In genomic region chr19:39412867-39413268, GRCh38 we compare ENCODE assay signal across 8 cellular contexts. TPM values are rescaled to one million over a fixed set of nuclear protein-coding genes. Genes with fewer than 3 reads are reported as not detected.
DNase-seq lines count a peak whose midpoint lies in the region; ATAC-seq, FAIRE-seq and TF ChIP-seq lines count a peak whose summit lies in the region.

No MANE protein-coding gene starts in this region.

- H3K4me3 ChIP-seq in DOHH2 (ENCODE audit: low read length) (peak overlapping the region; percentile 88), pancreas (peak overlapping the region; percentile 60 to 96 (median 74))

- H3K9me2 ChIP-seq in DOHH2 (replicated peaks; ENCODE audit: control insufficient read depth, low read length): no peaks in the 10 kb centered on the region

- intact Hi-C loops in pancreas (cut with DNase I): no loop called here

- H3K27me3 ChIP-seq in DOHH2 (ENCODE audit: control insufficient read depth, low read length) (no peaks in the 10 kb centered on the region), pancreas (no peaks in the 10 kb centered on the region)

- H3K9me3 ChIP-seq in DOHH2 (ENCODE audit: control insufficient read depth, insufficient read depth, low read length) (no peaks in the 10 kb centered on the region), pancreas (no peaks in the 10 kb centered on the region)

- H3K4me1 ChIP-seq in DOHH2 (ENCODE audit: control insufficient read depth, low read length) (peaks cover 42% of the 10 kb centered on the region), pancreas (peaks cover 12 to 20% (median 15%) of the 10 kb centered on the region in 3 donors)

- TF ChIP-seq CTCF in DOHH2 (IDR thresholded peaks at IDR 0.05; ENCODE audit: low read depth, low read length, poor library complexity, severe bottlenecking): peak; percentile 24
- peak in 3 of 4 donors; percentile 10 to 89 (median 20) for TF ChIP-seq CTCF in pancreas (IDR thresholded peaks at IDR 0.05)

- ATAC-seq in pancreas: no peak

- H3K4me2 ChIP-seq in DOHH2 (ENCODE audit: low read length): peak overlapping the region; percentile 83

- peak overlapping the region; percentile 70 for H3K27ac ChIP-seq in DOHH2 (ENCODE audit: low read depth, low read length)
- H3K27ac ChIP-seq in epithelial cell of prostate: peak overlapping the region; percentile 100
- H3K27ac ChIP-seq in pancreas: peak overlapping the region; percentile 31 to 74 (median 57)

- in situ Hi-C loops in KBM-7 (cut with MboI; ENCODE audit: low pct_unique_long_range_greater_than_20kb, low sequenced_read_pairs): no loop called here

- DNase-seq in RPMI8226: peak; percentile 20
- DNase-seq in epithelial cell of prostate (ENCODE audit: low read depth, low spot score): no peak
- DNase-seq in pancreas: peak in 2 of 6 donors; percentile 51 to 56
- no peak for DNase-seq in activated gamma-delta T cell treated with Interleukin-2 at 50 U/mL for 16 hours
- no peak for DNase-seq in activated gamma-delta T cell (lab: John Stamatoyannopoulos, UW)
- no peak for DNase-seq in D341Med (ENCODE audit: low spot score)
- DNase-seq in KBM-7: no peak

- H3K36me3 ChIP-seq in DOHH2 (ENCODE audit: control insufficient read depth, low read length) (peaks cover 26% of the 10 kb centered on the region), pancreas (peaks cover 0 to 5% (median 0%) of the 10 kb centered on the region in 3 donors)

- H3K79me2 ChIP-seq in DOHH2 (ENCODE audit: control insufficient read depth, low read length): peaks cover 44% of the 10 kb centered on the region

- peaks cover 11% of the 10 kb centered on the region for H4K20me1 ChIP-seq in DOHH2 (ENCODE audit: control insufficient read depth, insufficient read depth, low read depth, low read length)

- H3F3A ChIP-seq in DOHH2 (ENCODE audit: control insufficient read depth, insufficient read depth): peaks cover 29% of the 10 kb centered on the region

- FAIRE-seq in pancreas (lab: Jason Lieb, UNC): no peak

- 1 to 2% methylated on average over 23 of the region's 23 CpGs for WGBS in pancreas, 2 donors

RNA-seq across cellular contexts. Expression of gene PLEKHG2, which starts 0.4 kb away (rescaled TPM):
- 10 to 100 TPM in 1 of 6 donors, 1 to 10 TPM in 5; 3.1 to 15.0 (median 7.8) TPM for total RNA-seq in pancreas
- polyA plus RNA-seq in pancreas: 10 to 100 TPM in 1 of 2 donors, 1 to 10 TPM in 1; 6.8 to 12.8 TPM

RNA-seq across cellular contexts. Expression of gene ZFP36, which starts 6.2 kb away (rescaled TPM):
- 10 to 100 TPM; 20.2 to 45.6 (median 31.9) TPM for total RNA-seq in pancreas
- polyA plus RNA-seq in pancreas: 100 to 1,000 TPM; 104 to 151 TPM

RNA-seq across cellular contexts. Expression of gene MED29, which starts 21.7 kb away (rescaled TPM):
- total RNA-seq in pancreas: 10 to 100 TPM; 15.2 to 23.9 (median 17.5) TPM
- 10 to 100 TPM; 13.2 to 21.0 TPM for polyA plus RNA-seq in pancreas

RNA-seq across cellular contexts. Expression of gene PAF1, which starts 22.0 kb away (rescaled TPM):
- total RNA-seq in pancreas: 10 to 100 TPM; 11.3 to 17.7 (median 14.6) TPM
- polyA plus RNA-seq in pancreas: 10 to 100 TPM; 28.1 to 41.1 TPM

RNA-seq across cellular contexts. Expression of gene RPS16, which starts 22.9 kb away (rescaled TPM):
- 1,000 to 10,000 TPM in 5 of 6 donors, 100 to 1,000 TPM in 1; 920 to 1,759 (median 1,167) TPM for total RNA-seq in pancreas
- 1,000 to 10,000 TPM; 1,276 to 1,384 TPM for polyA plus RNA-seq in pancreas
